In the genomic region with DNA sequence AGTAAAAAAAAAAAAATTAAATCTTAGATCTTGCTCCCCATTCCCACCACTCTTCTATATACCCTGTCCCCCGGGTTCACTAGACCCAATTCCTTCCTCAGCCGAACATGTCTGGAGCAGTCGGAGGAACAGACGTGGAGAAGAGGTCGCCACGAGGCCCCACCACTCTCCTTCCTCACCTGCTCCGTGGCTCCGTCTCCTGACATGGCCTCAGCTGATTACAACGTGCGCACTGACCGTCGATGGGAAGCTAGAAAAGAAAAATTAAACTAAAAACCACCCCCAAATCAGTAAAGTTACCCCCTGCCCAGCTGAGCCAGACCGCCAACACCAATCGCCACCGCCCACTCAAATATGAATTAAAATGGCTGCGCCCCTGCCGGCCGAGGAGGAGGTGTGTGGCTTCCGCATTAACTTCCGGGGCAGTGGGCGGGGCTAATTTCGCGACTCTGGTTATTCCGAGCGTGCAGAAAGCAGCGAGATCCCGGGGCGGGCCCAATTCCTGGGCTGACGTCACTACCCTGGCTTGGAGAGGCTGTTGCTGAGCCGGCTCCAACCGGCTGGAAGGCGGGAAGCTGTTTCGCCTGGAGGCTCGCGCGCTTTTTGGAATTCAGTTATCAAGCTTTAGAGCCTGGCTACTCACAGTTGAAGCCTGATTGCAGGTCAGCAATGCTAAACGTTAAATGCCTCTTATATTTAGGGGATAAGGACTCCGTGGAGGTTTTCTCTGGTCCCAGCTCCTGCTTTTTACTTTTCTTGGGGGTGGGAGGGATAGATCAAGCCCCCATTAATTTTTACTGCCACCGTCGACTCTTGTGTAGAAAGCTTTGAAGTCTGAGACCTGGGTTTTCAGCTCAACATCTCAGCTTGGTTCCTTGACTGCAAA, we compare ENCODE assay signal across 8 cellular contexts. TPM values are rescaled to one million over a fixed set of nuclear protein-coding genes. Genes with fewer than 3 reads are reported as not detected.
DNase-seq lines count a peak whose midpoint lies in the region; TF ChIP-seq lines count a peak whose summit lies in the region.

Gene CSTF3 (minus strand): TSS at position 361 of the 886 bp plus-strand sequence. CDS start 155 bp downstream, at position 206.

- H3K36me3 ChIP-seq in neuron (ENCODE audit: insufficient read depth, low read length) (peaks cover 9% of the 10 kb centered on the region), subcutaneous abdominal adipose tissue (ENCODE audit: control insufficient read depth in 5 of 5, insufficient read depth in 5 of 5, low read length in 5 of 5) (no peaks in the 10 kb centered on the region)

- DNase-seq in GM04504 (ENCODE audit: low read depth) = peak; percentile 98
- DNase-seq in HFF-Myc (ENCODE audit: extremely low read depth, low read depth) = peak; percentile 97
- peak; percentile 96 for DNase-seq in NAMALWA (ENCODE audit: low spot score)
- DNase-seq in SK-N-DZ (ENCODE audit: low spot score) = peak; percentile 99
- DNase-seq in activated naive CD4-positive, alpha-beta T cell treated with anti-CD3 and anti-CD28 coated beads for 36 hours = peak; percentile 99
- DNase-seq in foreskin melanocyte = peak; percentile 97

- H3K27me3 ChIP-seq in neuron (ENCODE audit: insufficient read depth, low read length) = no peaks in the 10 kb centered on the region
- no peaks in the 10 kb centered on the region for H3K27me3 ChIP-seq in subcutaneous abdominal adipose tissue (ENCODE audit: control insufficient read depth in 5 of 5, insufficient read depth in 4 of 5, low read length in 5 of 5)

- H2AFZ ChIP-seq in neuron (ENCODE audit: low read depth, low read length) = peak within 1 kb of the TSS; percentile 94

- CTCF ChIA-PET in activated naive CD4-positive, alpha-beta T cell treated with anti-CD3 and anti-CD28 coated beads for 36 hours (lab: Charles Lee) = interaction anchor here (0.7 to 1.8 kb wide), 4 partner anchors 12 to 297 kb away, joined by 3 to 5 read pairs (median 4); no protein-coding TSS in a partner anchor

- H3K4me3 ChIP-seq in HFF-Myc (replicated peaks; ENCODE audit: low read depth, low read length) (peak within 1 kb of the TSS; percentile 82), neuron (ENCODE audit: low read length) (peak within 1 kb of the TSS; percentile 87), subcutaneous abdominal adipose tissue (ENCODE audit: low read depth in 1 of 5, low read length in 5 of 5) (peak within 1 kb of the TSS; percentile 93 to 99 (median 96))

- H3K36me3 Mint-ChIP-seq in activated naive CD4-positive, alpha-beta T cell treated with anti-CD3 and anti-CD28 coated beads for 36 hours (ENCODE audit: low read depth) = peaks cover 21% of the 10 kb centered on the region

- H3K27ac ChIP-seq in subcutaneous abdominal adipose tissue (ENCODE audit: low read depth, low read length) = peak within 1 kb of the TSS; percentile 88

- peak; percentile 33 for TF ChIP-seq CTCF in HFF-Myc (IDR thresholded peaks at IDR 0.05; ENCODE audit: low read depth, low read length, missing control alignments)

- H3K27ac Mint-ChIP-seq in activated naive CD4-positive, alpha-beta T cell treated with anti-CD3 and anti-CD28 coated beads for 36 hours = peak within 1 kb of the TSS; percentile 99

- H3K9me3 Mint-ChIP-seq in activated naive CD4-positive, alpha-beta T cell treated with anti-CD3 and anti-CD28 coated beads for 36 hours = no peaks in the 10 kb centered on the region

- peaks cover 42% of the 10 kb centered on the region for H3K4me1 Mint-ChIP-seq in activated naive CD4-positive, alpha-beta T cell treated with anti-CD3 and anti-CD28 coated beads for 36 hours (ENCODE audit: low read depth)

- H3K9ac ChIP-seq in subcutaneous abdominal adipose tissue (ENCODE audit: low read length in 5 of 5) = peak within 1 kb of the TSS; percentile 88 to 96 (median 94)

- H3K4me1 ChIP-seq in neuron (ENCODE audit: insufficient read depth, low read length) = peaks cover 13% of the 10 kb centered on the region
- peaks cover 4 to 28% (median 22%) of the 10 kb centered on the region in 5 donors for H3K4me1 ChIP-seq in subcutaneous abdominal adipose tissue (ENCODE audit: control insufficient read depth in 5 of 5, insufficient read depth in 5 of 5, low read length in 5 of 5)

- peak within 1 kb of the TSS; percentile 100 for H3K4me3 Mint-ChIP-seq in activated naive CD4-positive, alpha-beta T cell treated with anti-CD3 and anti-CD28 coated beads for 36 hours

- H3K9me3 ChIP-seq in neuron (ENCODE audit: low read length) = peaks cover 2% of the 10 kb centered on the region
- H3K9me3 ChIP-seq in subcutaneous abdominal adipose tissue (ENCODE audit: control insufficient read depth in 5 of 5, low read length in 5 of 5) = no peaks in the 10 kb centered on the region

- intact Hi-C loops in activated naive CD4-positive, alpha-beta T cell treated with anti-CD3 and anti-CD28 coated beads for 36 hours (cut with micrococcal nuclease) = loop anchor here (1.0 to 10.0 kb wide), 12 partner anchors 97 to 1074 kb away; partner anchors contain the start of genes CD59, EIF3M, FBXO3 and NAT10

- no peaks in the 10 kb centered on the region for H3K27me3 Mint-ChIP-seq in activated naive CD4-positive, alpha-beta T cell treated with anti-CD3 and anti-CD28 coated beads for 36 hours (ENCODE audit: low read depth)

RNA-seq across cellular contexts. Expression of gene CSTF3, which starts in this region (rescaled TPM):
- 35.6 and 39.5 TPM in 2 replicates for polyA plus RNA-seq in SK-N-DZ (2014; cell fraction: cytosol; rRNA removed)
- polyA plus RNA-seq in SK-N-DZ (2014; cell fraction: nucleus; rRNA removed) = 66.0 and 137 TPM in 2 replicates
- total RNA-seq in activated naive CD4-positive, alpha-beta T cell treated with anti-CD3 and anti-CD28 coated beads for 36 hours = 10 to 100 TPM; 26.5 to 27.3 TPM

Comparison
In these comparisons a context has a peak if more than half of its experiments do, and no peak if none do; other contexts are left out.
1. Peak in every context shown above with its lines: DNase-seq, H3K4me3 ChIP-seq and H3K27ac ChIP-seq.